In the genomic region with DNA sequence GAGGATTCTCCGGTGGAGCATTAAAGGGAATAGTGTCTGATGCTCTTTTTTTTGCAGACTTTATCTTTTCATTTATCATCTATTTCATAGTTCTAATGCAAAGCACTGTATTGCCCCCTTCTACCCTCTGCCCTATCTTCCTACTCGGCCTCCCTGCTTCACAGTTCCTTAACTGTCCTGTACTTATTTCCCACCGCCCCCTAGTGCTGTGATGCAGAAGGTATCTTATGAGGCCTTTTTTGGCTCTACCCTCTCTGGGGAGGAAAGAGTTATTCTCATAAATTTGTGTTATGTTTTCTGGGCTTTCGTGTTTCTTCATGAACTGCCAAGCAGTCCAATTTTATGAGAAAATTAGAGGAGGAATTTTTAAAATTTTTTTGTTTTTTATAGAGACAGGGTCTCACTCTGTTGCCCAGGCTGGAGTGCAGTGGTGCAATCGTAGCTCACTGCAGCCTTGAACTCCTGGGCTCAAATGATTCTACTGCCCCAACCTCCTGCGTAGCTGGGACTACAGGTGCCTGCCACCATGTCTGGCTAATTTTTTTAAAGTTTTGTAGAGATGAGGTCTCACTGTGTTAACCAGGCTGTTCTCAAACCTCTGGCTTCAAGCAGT, we compare ENCODE assay signal across 8 cellular contexts. TPM values are rescaled to one million over a fixed set of nuclear protein-coding genes. Genes with fewer than 3 reads are reported as not detected.
DNase-seq lines count a peak whose midpoint lies in the region; ATAC-seq and TF ChIP-seq lines count a peak whose summit lies in the region.

No MANE protein-coding gene starts in this region.

- intact Hi-C loops in CD4-positive, alpha-beta memory T cell (cut with micrococcal nuclease), result loop anchor here (1.0 to 2.0 kb wide), 3 partner anchors 29 to 1123 kb away; partner anchors contain the start of gene ADIPOR2

- POLR2A ChIA-PET in CD4-positive, alpha-beta memory T cell (lab: Charles Lee; ENCODE audit: partially characterized antibody), result interaction anchor here (1.0 to 4.0 kb wide), 6 partner anchors 12 to 123 kb away, joined by 3 to 39 read pairs (median 10); partner anchors contain the start of genes FKBP4, FOXM1 and RHNO1

- H3K4me1 ChIP-seq in CD4-positive, alpha-beta memory T cell (ENCODE audit: insufficient read depth, low read length), result peaks cover 24% of the 10 kb centered on the region

- H3K4me1 Mint-ChIP-seq in CD4-positive, alpha-beta memory T cell, result peaks cover 12 to 37% (median 27%) of the 10 kb centered on the region in 4 donors
- peaks cover 30% of the 10 kb centered on the region for H3K4me1 Mint-ChIP-seq in brain

- ATAC-seq in GM19467 (IDR thresholded peaks at IDR 0.05; ENCODE audit: unreplicated experiment), result peak; percentile 47

- H3K27me3 ChIP-seq in CD4-positive, alpha-beta memory T cell (ENCODE audit: insufficient read depth, low read length), result no peaks in the 10 kb centered on the region

- no peaks in the 10 kb centered on the region for H3K9me3 Mint-ChIP-seq in CD4-positive, alpha-beta memory T cell
- peaks cover 0 to 5% (median 0%) of the 10 kb centered on the region in 5 experiments for H3K9me3 Mint-ChIP-seq in brain

- H3K4me3 ChIP-seq in CD4-positive, alpha-beta memory T cell (ENCODE audit: low read length in 2 of 2), result peak overlapping the region; percentile 93 to 97
- peak overlapping the region; percentile 81 for H3K4me3 ChIP-seq in SK-N-MC
- H3K4me3 ChIP-seq in iPS-18c (ENCODE audit: insufficient read depth, low read depth, low read length), result peak overlapping the region; percentile 86
- peak overlapping the region; percentile 52 to 76 (median 62) for H3K4me3 ChIP-seq in skin epidermis

- DNase-seq in CD4-positive, alpha-beta memory T cell, result peak; percentile 38 to 66 (median 43)
- DNase-seq in M059J (ENCODE audit: low read depth) (peak; percentile 72), SK-N-MC (ENCODE audit: low read depth, low spot score) (peak; percentile 30), ureter (ENCODE audit: low spot score) (no peak)

- peak overlapping the region; percentile 90 for H3K27ac ChIP-seq in CD4-positive, alpha-beta memory T cell (ENCODE audit: low read depth, low read length)
- H3K27ac ChIP-seq in SK-N-MC, result peak overlapping the region; percentile 95; the same call in 1 of the 2 replicates
- H3K27ac ChIP-seq in skin epidermis, result peak overlapping the region in 18 of 21 experiments; percentile 81 to 99 (median 90)

- TF ChIP-seq CTCF in brain (conservative IDR thresholded peaks at IDR 0.05), result peak; percentile 62 to 77

- no peaks in the 10 kb centered on the region for H3K9me3 ChIP-seq in CD4-positive, alpha-beta memory T cell (ENCODE audit: control insufficient read depth in 1 of 2, low read length in 2 of 2)
- H3K9me3 ChIP-seq in SK-N-MC (ENCODE audit: low read depth, low read length) (no peaks in the 10 kb centered on the region), iPS-18c (ENCODE audit: control insufficient read depth, insufficient read depth, low read length) (no peaks in the 10 kb centered on the region)

- H3K9ac ChIP-seq in SK-N-MC (ENCODE audit: insufficient read length), result peak overlapping the region; percentile 86

- H3K36me3 Mint-ChIP-seq in CD4-positive, alpha-beta memory T cell, result peaks cover 11 to 25% of the 10 kb centered on the region in 2 donors
- H3K36me3 Mint-ChIP-seq in brain, result peaks cover 21% of the 10 kb centered on the region

- H3K4me3 Mint-ChIP-seq in CD4-positive, alpha-beta memory T cell, result peak overlapping the region; percentile 99 to 100 (median 99)
- peak overlapping the region; percentile 100 for H3K4me3 Mint-ChIP-seq in brain

- CTCF ChIA-PET in CD4-positive, alpha-beta memory T cell (lab: Charles Lee; ENCODE audit: partially characterized antibody), result interaction anchor here (1.4 to 3.7 kb wide), 5 partner anchors 17 to 131 kb away, joined by 4 to 19 read pairs (median 6); no protein-coding TSS in a partner anchor

- H3K27me3 Mint-ChIP-seq in CD4-positive, alpha-beta memory T cell, result peaks cover 0 to 4% of the 10 kb centered on the region in 2 donors
- peaks cover 11% of the 10 kb centered on the region for H3K27me3 Mint-ChIP-seq in brain

- peak overlapping the region; percentile 99 to 100 (median 100) for H3K27ac Mint-ChIP-seq in CD4-positive, alpha-beta memory T cell
- H3K27ac Mint-ChIP-seq in brain, result peak overlapping the region; percentile 100

- peaks cover 16% of the 10 kb centered on the region for H3K36me3 ChIP-seq in CD4-positive, alpha-beta memory T cell (ENCODE audit: insufficient read depth, low read length)
- peaks cover 14% of the 10 kb centered on the region for H3K36me3 ChIP-seq in SK-N-MC (ENCODE audit: insufficient read depth, low read length)

RNA-seq across cellular contexts. Expression of gene ITFG2, which starts 1.2 kb away (rescaled TPM):
- 100 to 1,000 TPM; 116 to 133 TPM for total RNA-seq in CD4-positive, alpha-beta memory T cell
- polyA plus RNA-seq in CD4-positive, alpha-beta memory T cell, result 10 to 100 TPM; 45.8 to 47.1 TPM
- 9.1 and 13.8 TPM in 2 replicates for total RNA-seq in M059J (2014; rRNA removed; shearing (Covaris generic))
- polyA plus RNA-seq in brain (ENCODE audit: insufficient read depth, low read depth, low replicate concordance), result 22.2 TPM
- total RNA-seq in ureter, result 83.6 TPM

RNA-seq across cellular contexts. Expression of gene FKBP4, which starts 18.9 kb away (rescaled TPM):
- total RNA-seq in CD4-positive, alpha-beta memory T cell, result 10 to 100 TPM; 51.3 to 53.3 TPM
- polyA plus RNA-seq in CD4-positive, alpha-beta memory T cell, result 10 to 100 TPM; 24.9 to 34.9 TPM
- 42.1 and 43.0 TPM in 2 replicates for total RNA-seq in M059J (2014; rRNA removed; shearing (Covaris generic))
- polyA plus RNA-seq in brain (ENCODE audit: insufficient read depth, low read depth, low replicate concordance), result 125 TPM
- total RNA-seq in ureter, result 115 TPM

RNA-seq across cellular contexts. Expression of gene NRIP2, which starts 21.2 kb away (rescaled TPM):
- total RNA-seq in CD4-positive, alpha-beta memory T cell, result not detected
- 1 to 10 TPM in 1 of 2 donors, under 1 TPM in 1; 0.29 to 2.0 TPM for polyA plus RNA-seq in CD4-positive, alpha-beta memory T cell
- total RNA-seq in M059J (2014; rRNA removed; shearing (Covaris generic)), result not detected in 2 replicates
- polyA plus RNA-seq in brain (ENCODE audit: insufficient read depth, low read depth, low replicate concordance), result 8.9 TPM
- 3.6 TPM for total RNA-seq in ureter

RNA-seq across cellular contexts. Expression of gene TEX52, which starts 43.2 kb away (rescaled TPM):
- not detected for total RNA-seq in CD4-positive, alpha-beta memory T cell
- not detected for polyA plus RNA-seq in CD4-positive, alpha-beta memory T cell
- not detected in 2 replicates for total RNA-seq in M059J (2014; rRNA removed; shearing (Covaris generic))
- polyA plus RNA-seq in brain (ENCODE audit: insufficient read depth, low read depth, low replicate concordance), result not detected
- total RNA-seq in ureter, result not detected
